Comparison of ENCODE assay signal across 12 cellular contexts in genomic region chr1:61170328-61171238, GRCh38.
DNase-seq lines count a peak whose midpoint lies in the region; ATAC-seq and TF ChIP-seq lines count a peak whose summit lies in the region.
"Had no signal": no experiment of that assay in that cellular context is flagged by ENCODE, and none has a peak within 500 bp of the region (broad histone marks: within the 10 kb centered on the region; RNA-seq: fewer than 3 reads in every experiment).

No MANE protein-coding gene starts in this region.

- H3K9ac ChIP-seq in SK-N-SH (peak overlapping the region; percentile 13; the same call in 1 of the 2 replicates), endodermal cell (ENCODE audit: extremely low read depth, low read length, poor library complexity, severe bottlenecking) (no peak overlapping the region)

- no peak for TF ChIP-seq RAD21 in SK-N-SH (IDR thresholded peaks at IDR 0.05; ENCODE audit: low read length)

- H3K36me3 ChIP-seq in SK-N-SH (replicated peaks in 1 of 2; ENCODE audit: control insufficient read depth in 1 of 2, insufficient read depth in 2 of 2, low read length in 1 of 2) (no peaks in the 10 kb centered on the region), esophagus squamous epithelium (peaks cover 0 to 7% (median 0%) of the 10 kb centered on the region in 3 donors), ovary (no peaks in the 10 kb centered on the region), endodermal cell (ENCODE audit: control insufficient read depth, insufficient read depth, low read length) (no peaks in the 10 kb centered on the region)
- H3K36me3 ChIP-seq: upper lobe of left lung had no signal

- TF ChIP-seq CTCF in SK-N-SH (IDR thresholded peaks at IDR 0.05) (no peak), esophagus squamous epithelium (IDR thresholded peaks at IDR 0.05) (no peak), osteocyte (IDR thresholded peaks at IDR 0.05) (no peak), ovary (IDR thresholded peaks at IDR 0.05) (no peak), endodermal cell (conservative IDR thresholded peaks at IDR 0.05) (no peak)

- H3K36me3 Mint-ChIP-seq in osteocyte (ENCODE audit: unreplicated experiment), result peaks cover 2% of the 10 kb centered on the region
- H3K36me3 Mint-ChIP-seq in endodermal cell (ENCODE audit: low read depth), result no peaks in the 10 kb centered on the region

- H3K27me3 Mint-ChIP-seq in osteocyte (ENCODE audit: unreplicated experiment) (no peaks in the 10 kb centered on the region), endodermal cell (ENCODE audit: insufficient read depth) (peaks cover 6% of the 10 kb centered on the region)

- TF ChIP-seq EP300 in SK-N-SH (IDR thresholded peaks at IDR 0.05; ENCODE audit: borderline replicate concordance in 1 of 2, low read depth in 1 of 2, low read length in 1 of 2) (no peak), ovary (IDR thresholded peaks at IDR 0.05) (no peak)

- H3K4me3 ChIP-seq in SK-N-SH (ENCODE audit: low read depth in 2 of 2, low read length in 1 of 2), result no peak overlapping the region
- no peak overlapping the region for H3K4me3 ChIP-seq in esophagus squamous epithelium
- no peak overlapping the region for H3K4me3 ChIP-seq in ovary
- H3K4me3 ChIP-seq in endodermal cell (ENCODE audit: low read length), result no peak overlapping the region
- H3K4me3 ChIP-seq: upper lobe of left lung had no signal

- H3K9me3 ChIP-seq in SK-N-SH (no peaks in the 10 kb centered on the region), esophagus squamous epithelium (no peaks in the 10 kb centered on the region), ovary (no peaks in the 10 kb centered on the region), endodermal cell (ENCODE audit: control insufficient read depth, low read length) (no peaks in the 10 kb centered on the region)
- H3K9me3 ChIP-seq: upper lobe of left lung had no signal

- DNase-seq in AG20443 (ENCODE audit: low spot score) (peak; percentile 40), SK-N-SH (no peak), esophagus squamous epithelium (lab: John Stamatoyannopoulos, UW) (no peak), osteocyte (ENCODE audit: extremely low spot score, unreplicated experiment) (no peak), ovary (no peak), endodermal cell (no peak), NCI-H446 (lab: John Stamatoyannopoulos, UW) (no peak)
- DNase-seq: NCI-H510A treated with DMSO at 0.1 percent for 48 hours; stimulated activated CD4-positive, alpha-beta T cell treated with anti-CD3 and anti-CD28 coated beads, Interleukin-1b, Interleukin-23, amount 100 ng/mL, for 48 hours; upper lobe of left lung had no signal

- POLR2A ChIA-PET in SK-N-SH (lab: Yijun Ruan, JAX), result no interaction called here

- no peaks in the 10 kb centered on the region; the same call in 1 of the 2 replicates for H3K79me2 ChIP-seq in SK-N-SH (ENCODE audit: insufficient read depth)

- H3K9me3 Mint-ChIP-seq in osteocyte (ENCODE audit: unreplicated experiment) (no peaks in the 10 kb centered on the region), endodermal cell (no peaks in the 10 kb centered on the region)

- intact Hi-C loops in esophagus squamous epithelium (cut with DNase I) (no loop called here), ovary (cut with DNase I) (no loop called here)

- no peak for TF ChIP-seq POLR2A in esophagus squamous epithelium (IDR thresholded peaks at IDR 0.05)
- TF ChIP-seq POLR2A in ovary (IDR thresholded peaks at IDR 0.05), result no peak

- H2AFZ ChIP-seq in SK-N-SH (ENCODE audit: low read depth), result no peak overlapping the region

- H3K27ac ChIP-seq in SK-N-SH (ENCODE audit: low read depth in 2 of 2, low read length in 1 of 2) (peak overlapping the region in 1 of 2 experiments; percentile 56; a peak in 1 of 4 replicates), esophagus squamous epithelium (peak overlapping the region; percentile 29 to 68 (median 64)), ovary (no peak overlapping the region), endodermal cell (ENCODE audit: low read depth, low read length) (no peak overlapping the region)
- H3K27ac ChIP-seq: upper lobe of left lung had no signal

- peak overlapping the region; percentile 49 for H3K4me2 ChIP-seq in SK-N-SH

- H3F3A ChIP-seq in SK-N-SH (replicated peaks; ENCODE audit: insufficient read depth), result no peaks in the 10 kb centered on the region

- CTCF ChIA-PET in SK-N-SH (lab: Yijun Ruan, JAX), result interaction anchor here (1.5 kb wide), 1 partner anchor 22 kb away, joined by 3 read pairs; no protein-coding TSS in a partner anchor

- ATAC-seq in GM18502 (IDR thresholded peaks at IDR 0.05; ENCODE audit: poor library complexity, unreplicated experiment), result no peak

- WGBS in SK-N-SH (ENCODE audit: low lambda C conversion rate), result 45% methylated on average over 5 of the region's 6 CpGs
- WGBS in esophagus squamous epithelium, 2 donors, result 12 to 13% methylated on average over 5 to 6 of the region's 6 CpGs
- 42 to 52% (median 46%) methylated on average over 6 of the region's 6 CpGs for WGBS in ovary, 3 donors
- 84 to 85% methylated on average over 4 to 6 of the region's 6 CpGs for WGBS in endodermal cell (ENCODE audit: insufficient coverage in 1 of 2, insufficient read length in 1 of 2), 2 experiments

- H3K4me1 Mint-ChIP-seq in osteocyte (ENCODE audit: unreplicated experiment), result peaks cover 48% of the 10 kb centered on the region
- H3K4me1 Mint-ChIP-seq in endodermal cell, result peaks cover 29% of the 10 kb centered on the region
- H3K4me1 Mint-ChIP-seq: B cell had no signal

- H3K27ac Mint-ChIP-seq in osteocyte (ENCODE audit: unreplicated experiment), result peak overlapping the region; percentile 64
- H3K27ac Mint-ChIP-seq in endodermal cell, result no peak overlapping the region
- H3K27ac Mint-ChIP-seq: B cell had no signal

- no peaks in the 10 kb centered on the region for H3K27me3 ChIP-seq in SK-N-SH (ENCODE audit: insufficient read depth)
- no peaks in the 10 kb centered on the region for H3K27me3 ChIP-seq in esophagus squamous epithelium
- H3K27me3 ChIP-seq in ovary, result no peaks in the 10 kb centered on the region
- peaks cover 5% of the 10 kb centered on the region for H3K27me3 ChIP-seq in endodermal cell (ENCODE audit: control insufficient read depth, insufficient read depth, low read length, poor library complexity, severe bottlenecking)
- H3K27me3 ChIP-seq: upper lobe of left lung had no signal

- H3K9me2 ChIP-seq in SK-N-SH, result no peaks in the 10 kb centered on the region

- no peaks in the 10 kb centered on the region for H4K20me1 ChIP-seq in SK-N-SH (ENCODE audit: insufficient read depth)

- no peak overlapping the region for H3K4me3 Mint-ChIP-seq in osteocyte (ENCODE audit: unreplicated experiment)
- H3K4me3 Mint-ChIP-seq in endodermal cell, result no peak overlapping the region
- H3K4me3 Mint-ChIP-seq: B cell had no signal

- H3K4me1 ChIP-seq in SK-N-SH (ENCODE audit: control insufficient read depth in 1 of 2, insufficient read depth in 2 of 2, low read depth in 1 of 2, low read length in 1 of 2) (peaks cover 25 to 27% of the 10 kb centered on the region in 2 experiments; a peak in 3 of 4 replicates), esophagus squamous epithelium (peaks cover 21 to 80% (median 42%) of the 10 kb centered on the region in 3 donors), ovary (ENCODE audit: insufficient read depth) (peaks cover 12% of the 10 kb centered on the region), endodermal cell (ENCODE audit: control insufficient read depth, insufficient read depth, low read length) (no peaks in the 10 kb centered on the region)

TF ChIP-seq in SK-N-SH, 30 proteins besides CTCF, POLR2A, EP300 and RAD21 (continues in another document):
- TF ChIP-seq, protein P1, sequence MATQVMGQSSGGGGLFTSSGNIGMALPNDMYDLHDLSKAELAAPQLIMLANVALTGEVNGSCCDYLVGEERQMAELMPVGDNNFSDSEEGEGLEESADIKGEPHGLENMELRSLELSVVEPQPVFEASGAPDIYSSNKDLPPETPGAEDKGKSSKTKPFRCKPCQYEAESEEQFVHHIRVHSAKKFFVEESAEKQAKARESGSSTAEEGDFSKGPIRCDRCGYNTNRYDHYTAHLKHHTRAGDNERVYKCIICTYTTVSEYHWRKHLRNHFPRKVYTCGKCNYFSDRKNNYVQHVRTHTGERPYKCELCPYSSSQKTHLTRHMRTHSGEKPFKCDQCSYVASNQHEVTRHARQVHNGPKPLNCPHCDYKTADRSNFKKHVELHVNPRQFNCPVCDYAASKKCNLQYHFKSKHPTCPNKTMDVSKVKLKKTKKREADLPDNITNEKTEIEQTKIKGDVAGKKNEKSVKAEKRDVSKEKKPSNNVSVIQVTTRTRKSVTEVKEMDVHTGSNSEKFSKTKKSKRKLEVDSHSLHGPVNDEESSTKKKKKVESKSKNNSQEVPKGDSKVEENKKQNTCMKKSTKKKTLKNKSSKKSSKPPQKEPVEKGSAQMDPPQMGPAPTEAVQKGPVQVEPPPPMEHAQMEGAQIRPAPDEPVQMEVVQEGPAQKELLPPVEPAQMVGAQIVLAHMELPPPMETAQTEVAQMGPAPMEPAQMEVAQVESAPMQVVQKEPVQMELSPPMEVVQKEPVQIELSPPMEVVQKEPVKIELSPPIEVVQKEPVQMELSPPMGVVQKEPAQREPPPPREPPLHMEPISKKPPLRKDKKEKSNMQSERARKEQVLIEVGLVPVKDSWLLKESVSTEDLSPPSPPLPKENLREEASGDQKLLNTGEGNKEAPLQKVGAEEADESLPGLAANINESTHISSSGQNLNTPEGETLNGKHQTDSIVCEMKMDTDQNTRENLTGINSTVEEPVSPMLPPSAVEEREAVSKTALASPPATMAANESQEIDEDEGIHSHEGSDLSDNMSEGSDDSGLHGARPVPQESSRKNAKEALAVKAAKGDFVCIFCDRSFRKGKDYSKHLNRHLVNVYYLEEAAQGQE (IDR thresholded peaks at IDR 0.05; ENCODE audit: low read depth, low read length), result no peak
- no peak for TF ChIP-seq RXRA (IDR thresholded peaks at IDR 0.05; ENCODE audit: borderline replicate concordance, low read depth)
- no peak for TF ChIP-seq CHD2 (IDR thresholded peaks at IDR 0.05; ENCODE audit: low read length, partially characterized antibody)
- TF ChIP-seq, protein P2, sequence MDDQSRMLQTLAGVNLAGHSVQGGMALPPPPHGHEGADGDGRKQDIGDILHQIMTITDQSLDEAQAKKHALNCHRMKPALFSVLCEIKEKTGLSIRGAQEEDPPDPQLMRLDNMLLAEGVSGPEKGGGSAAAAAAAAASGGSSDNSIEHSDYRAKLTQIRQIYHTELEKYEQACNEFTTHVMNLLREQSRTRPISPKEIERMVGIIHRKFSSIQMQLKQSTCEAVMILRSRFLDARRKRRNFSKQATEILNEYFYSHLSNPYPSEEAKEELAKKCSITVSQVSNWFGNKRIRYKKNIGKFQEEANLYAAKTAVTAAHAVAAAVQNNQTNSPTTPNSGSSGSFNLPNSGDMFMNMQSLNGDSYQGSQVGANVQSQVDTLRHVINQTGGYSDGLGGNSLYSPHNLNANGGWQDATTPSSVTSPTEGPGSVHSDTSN (IDR thresholded peaks at IDR 0.05), result no peak
- TF ChIP-seq GABPA (IDR thresholded peaks at IDR 0.05; ENCODE audit: low read depth), result no peak
- no peak for TF ChIP-seq JUND (IDR thresholded peaks at IDR 0.05)
- no peak for TF ChIP-seq ELF1 (IDR thresholded peaks at IDR 0.05)
- TF ChIP-seq, protein P3, sequence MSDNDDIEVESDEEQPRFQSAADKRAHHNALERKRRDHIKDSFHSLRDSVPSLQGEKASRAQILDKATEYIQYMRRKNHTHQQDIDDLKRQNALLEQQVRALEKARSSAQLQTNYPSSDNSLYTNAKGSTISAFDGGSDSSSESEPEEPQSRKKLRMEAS (IDR thresholded peaks at IDR 0.05; ENCODE audit: low read depth), result no peak

Comparison
In these comparisons a context has a peak if more than half of its experiments do, and no peak if none do; other contexts are left out.
1. H3K27ac ChIP-seq: peak in esophagus squamous epithelium (4 of 4); none in ovary (0 of 2) and endodermal cell (single experiment).